ENCODE assay signal across 21 cellular contexts in the genomic region with DNA sequence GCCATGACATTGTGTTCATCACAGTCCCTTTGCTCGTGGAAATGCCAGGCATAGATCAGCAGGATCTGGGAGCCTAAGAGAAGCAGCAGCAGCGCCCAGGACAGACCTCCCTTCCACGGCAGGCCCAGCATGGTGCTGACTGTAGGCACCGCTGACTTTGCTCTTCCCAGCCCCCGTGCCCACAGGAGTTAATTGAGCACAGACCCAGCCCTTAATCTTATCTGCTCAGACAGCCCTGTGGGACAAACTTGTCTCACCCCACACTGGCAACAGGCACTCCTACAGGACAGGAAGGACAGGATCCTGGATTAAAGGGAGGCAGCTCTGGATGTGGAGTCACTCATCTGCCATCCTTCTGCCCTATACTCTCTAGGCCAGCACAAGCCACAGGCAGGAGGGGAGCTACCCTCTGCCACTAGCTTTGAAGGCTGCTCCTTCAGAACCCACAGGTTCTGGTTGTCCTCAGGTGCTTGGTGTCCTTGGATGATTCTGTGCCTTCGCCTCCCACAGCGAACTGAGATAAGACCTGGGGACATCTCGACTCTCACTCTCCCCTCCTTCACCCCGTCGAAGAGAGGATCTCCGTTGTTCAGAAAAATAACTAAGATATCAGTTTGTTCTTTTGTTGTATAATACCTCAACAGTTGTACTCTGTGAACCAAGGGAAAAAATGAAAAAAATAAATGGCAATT. TPM values are rescaled to one million over a fixed set of nuclear protein-coding genes. Genes with fewer than 3 reads are reported as not detected.
"Had no signal": no experiment of that assay in that cellular context is flagged by ENCODE, and none has a peak within 500 bp of the region (broad histone marks: within the 10 kb centered on the region; RNA-seq: fewer than 3 reads in every experiment).

A gene with protein sequence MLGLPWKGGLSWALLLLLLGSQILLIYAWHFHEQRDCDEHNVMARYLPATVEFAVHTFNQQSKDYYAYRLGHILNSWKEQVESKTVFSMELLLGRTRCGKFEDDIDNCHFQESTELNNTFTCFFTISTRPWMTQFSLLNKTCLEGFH (minus strand): TSS at position 165 of the 692 bp plus-strand sequence. CDS start 34 bp downstream, at position 131.

- H3K4me1 Mint-ChIP-seq: activated CD4-positive, alpha-beta memory T cell treated with anti-CD3 and anti-CD28 coated beads, Interleukin-2, amount 10 ng/mL, durations not matched to agents 7 days and 5 days; activated CD8-positive, alpha-beta memory T cell treated with anti-CD3 and anti-CD28 coated beads, Interleukin-2, amount 10 ng/mL, durations not matched to agents 7 days and 5 days; activated naive CD8-positive, alpha-beta T cell treated with anti-CD3 and anti-CD28 coated beads for 36 hours; naive thymus-derived CD8-positive, alpha-beta T cell; T-cell had no signal

- ATAC-seq: activated CD8-positive, alpha-beta memory T cell treated with anti-CD3 and anti-CD28 coated beads, Interleukin-2, amount 10 ng/mL, durations not matched to agents 7 days and 5 days; gastrocnemius medialis; heart left ventricle; left ventricle myocardium superior; naive thymus-derived CD8-positive, alpha-beta T cell; T-cell had no signal

- H3K4me3 Mint-ChIP-seq: activated CD4-positive, alpha-beta memory T cell treated with anti-CD3 and anti-CD28 coated beads, Interleukin-2, amount 10 ng/mL, durations not matched to agents 7 days and 5 days; activated CD8-positive, alpha-beta memory T cell treated with anti-CD3 and anti-CD28 coated beads, Interleukin-2, amount 10 ng/mL, durations not matched to agents 7 days and 5 days; activated naive CD8-positive, alpha-beta T cell treated with anti-CD3 and anti-CD28 coated beads for 36 hours; naive thymus-derived CD8-positive, alpha-beta T cell; T-cell had no signal

- H3K9me3 ChIP-seq: gastrocnemius medialis, heart left ventricle, thoracic aorta, upper lobe of left lung had no signal

- DNase-seq: activated CD4-positive, alpha-beta memory T cell treated with anti-CD3 and anti-CD28 coated beads, Interleukin-2, amount 10 ng/mL, durations not matched to agents 7 days and 5 days; activated CD4-positive, alpha-beta T cell treated with anti-CD3 and anti-CD28 coated beads for 48 hours; activated CD4-positive, CD25-positive, alpha-beta regulatory T cell; activated CD8-positive, alpha-beta memory T cell treated with anti-CD3 and anti-CD28 coated beads, Interleukin-2, amount 10 ng/mL, durations not matched to agents 7 days and 5 days; activated naive CD8-positive, alpha-beta T cell treated with anti-CD3 and anti-CD28 coated beads for 36 hours; amygdala; dorsolateral prefrontal cortex; gastrocnemius medialis; heart left ventricle; kidney glomerular epithelial cell; left ventricle myocardium superior; nucleus accumbens; retina; stomach; T-cell had no signal

- H3K27me3 ChIP-seq: cardiac muscle cell, gastrocnemius medialis, heart left ventricle, upper lobe of left lung had no signal

- H3K9me3 Mint-ChIP-seq: activated CD4-positive, alpha-beta memory T cell treated with anti-CD3 and anti-CD28 coated beads, Interleukin-2, amount 10 ng/mL, durations not matched to agents 7 days and 5 days; activated naive CD8-positive, alpha-beta T cell treated with anti-CD3 and anti-CD28 coated beads for 36 hours; T-cell had no signal

- H3K4me3 ChIP-seq: cardiac muscle cell, dorsolateral prefrontal cortex, gastrocnemius medialis, heart left ventricle, stomach, thoracic aorta, upper lobe of left lung had no signal

- H3K36me3 ChIP-seq: cardiac muscle cell, gastrocnemius medialis, heart left ventricle, stomach, thoracic aorta, upper lobe of left lung had no signal

- H3K36me3 Mint-ChIP-seq: activated CD8-positive, alpha-beta memory T cell treated with anti-CD3 and anti-CD28 coated beads, Interleukin-2, amount 10 ng/mL, durations not matched to agents 7 days and 5 days; activated naive CD8-positive, alpha-beta T cell treated with anti-CD3 and anti-CD28 coated beads for 36 hours; naive thymus-derived CD8-positive, alpha-beta T cell; T-cell had no signal

- H3K27ac ChIP-seq: cardiac muscle cell, dorsolateral prefrontal cortex, gastrocnemius medialis, heart left ventricle, stomach, thoracic aorta, upper lobe of left lung had no signal

- H3K27ac Mint-ChIP-seq: activated CD4-positive, alpha-beta memory T cell treated with anti-CD3 and anti-CD28 coated beads, Interleukin-2, amount 10 ng/mL, durations not matched to agents 7 days and 5 days; activated CD8-positive, alpha-beta memory T cell treated with anti-CD3 and anti-CD28 coated beads, Interleukin-2, amount 10 ng/mL, durations not matched to agents 7 days and 5 days; activated naive CD8-positive, alpha-beta T cell treated with anti-CD3 and anti-CD28 coated beads for 36 hours; naive thymus-derived CD8-positive, alpha-beta T cell; T-cell had no signal

- H3K4me1 ChIP-seq: gastrocnemius medialis, heart left ventricle, stomach, upper lobe of left lung had no signal

RNA-seq across cellular contexts. Expression of the gene that starts here (rescaled TPM):
- total RNA-seq: activated CD4-positive, alpha-beta memory T cell treated with anti-CD3 and anti-CD28 coated beads, Interleukin-2, amount 10 ng/mL, durations not matched to agents 7 days and 5 days; activated CD8-positive, alpha-beta memory T cell treated with anti-CD3 and anti-CD28 coated beads, Interleukin-2, amount 10 ng/mL, durations not matched to agents 7 days and 5 days; activated naive CD8-positive, alpha-beta T cell treated with anti-CD3 and anti-CD28 coated beads for 36 hours; cardiac muscle cell; dorsolateral prefrontal cortex; epithelial cell of proximal tubule; gastrocnemius medialis; heart left ventricle; left ventricle myocardium superior; naive thymus-derived CD8-positive, alpha-beta T cell; skeletal muscle tissue; stomach; T-cell; thoracic aorta; upper lobe of left lung had no signal
